ENCODE assay signal across 8 cellular contexts in genomic region chr16:30063893-30064745, GRCh38. TPM values are rescaled to one million over a fixed set of nuclear protein-coding genes. Genes with fewer than 3 reads are reported as not detected.
A peak's percentile ranks its signal among the peaks of the same experiment; 100 is the strongest.
DNase-seq lines count a peak whose midpoint lies in the region; ATAC-seq, FAIRE-seq and TF ChIP-seq lines count a peak whose summit lies in the region.

No MANE protein-coding gene starts in this region.

- BruUV-seq in IMR-90 (replicated peaks; lab: Mats Ljungman, UMichigan) = no TSS peak

- peaks cover 33% of the 10 kb centered on the region for H3K4me1 Mint-ChIP-seq in activated naive CD4-positive, alpha-beta T cell treated with anti-CD3 and anti-CD28 coated beads, Interleukin-2, amount 10 ng/mL, durations not matched to agents 7 days and 5 days
- peaks cover 18% of the 10 kb centered on the region for H3K4me1 Mint-ChIP-seq in glutamatergic neuron (ENCODE audit: low read depth, unreplicated experiment)

- peak overlapping the region; percentile 16; the same call in 2 of the 3 replicates for H2BK15ac ChIP-seq in IMR-90 (ENCODE audit: low read depth, low read length)

- FAIRE-seq in GM12891 (lab: Jason Lieb, UNC) = peak; percentile 72

- H4K91ac ChIP-seq in IMR-90 (ENCODE audit: insufficient read depth, low read depth, low read length) = peak overlapping the region; percentile 99

- H4K20me1 ChIP-seq in IMR-90 (ENCODE audit: insufficient read depth, low read length) = peaks cover 35% of the 10 kb centered on the region

- H3K14ac ChIP-seq in IMR-90 (replicated peaks; ENCODE audit: low read depth, low read length) = peak overlapping the region; percentile 100

- peak overlapping the region; percentile 99 for H2BK5ac ChIP-seq in IMR-90 (ENCODE audit: low read depth, low read length, poor library complexity, severe bottlenecking)

- peak overlapping the region; percentile 100 for H3K4me3 Mint-ChIP-seq in activated naive CD4-positive, alpha-beta T cell treated with anti-CD3 and anti-CD28 coated beads, Interleukin-2, amount 10 ng/mL, durations not matched to agents 7 days and 5 days
- peak overlapping the region; percentile 94 for H3K4me3 Mint-ChIP-seq in glutamatergic neuron (ENCODE audit: unreplicated experiment)

- CTCF ChIA-PET in IMR-90 (lab: Yijun Ruan, JAX) = interaction anchor here (1.0 kb wide), 1 partner anchor 9 kb away, joined by 3 read pairs; no protein-coding TSS in a partner anchor
- CTCF ChIA-PET in activated naive CD4-positive, alpha-beta T cell treated with anti-CD3 and anti-CD28 coated beads, Interleukin-2, amount 10 ng/mL, durations not matched to agents 7 days and 5 days (lab: Charles Lee) = interaction anchor here (0.7 to 6.9 kb wide), 7 partner anchors 9 to 551 kb away, joined by 3 to 41 read pairs (median 5); partner anchors contain the start of genes PPP4C and TBX6

- peak overlapping the region; percentile 98 for H3K27ac Mint-ChIP-seq in activated naive CD4-positive, alpha-beta T cell treated with anti-CD3 and anti-CD28 coated beads, Interleukin-2, amount 10 ng/mL, durations not matched to agents 7 days and 5 days
- H3K27ac Mint-ChIP-seq in glutamatergic neuron (ENCODE audit: unreplicated experiment) = peak overlapping the region; percentile 80

- H4K5ac ChIP-seq in IMR-90 (ENCODE audit: low read depth, low read length) = peak overlapping the region; percentile 98

- H3K79me1 ChIP-seq in IMR-90 (ENCODE audit: low read depth in 1 of 2, low read length in 2 of 2) = peaks cover 20 to 42% of the 10 kb centered on the region in 2 experiments; a peak in 3 of 4 replicates

- H3K23ac ChIP-seq in IMR-90 (ENCODE audit: low read depth, low read length) = peak overlapping the region; percentile 99

- peak overlapping the region; percentile 100 for H2AK9ac ChIP-seq in IMR-90 (replicated peaks; ENCODE audit: low read depth, low read length, poor library complexity)

- peak overlapping the region; percentile 93 for H3K18ac ChIP-seq in IMR-90 (ENCODE audit: low read depth, low read length)

- H3K36me3 Mint-ChIP-seq in activated naive CD4-positive, alpha-beta T cell treated with anti-CD3 and anti-CD28 coated beads, Interleukin-2, amount 10 ng/mL, durations not matched to agents 7 days and 5 days = peaks cover 36% of the 10 kb centered on the region
- H3K36me3 Mint-ChIP-seq in glutamatergic neuron (ENCODE audit: unreplicated experiment) = no peaks in the 10 kb centered on the region

- H3K27me3 ChIP-seq in IMR-90 (ENCODE audit: control insufficient read depth, insufficient read depth, low read length) (no peaks in the 10 kb centered on the region), RWPE2 (ENCODE audit: insufficient read depth, poor library complexity, severe bottlenecking) (no peaks in the 10 kb centered on the region), ovary (no peaks in the 10 kb centered on the region), transverse colon (no peaks in the 10 kb centered on the region)

- TF ChIP-seq EP300 in ovary (IDR thresholded peaks at IDR 0.05) (no peak), transverse colon (IDR thresholded peaks at IDR 0.05; ENCODE audit: low read depth) (no peak)

- in situ Hi-C loops in IMR-90 (cut with MboI; ENCODE audit: low sequenced_read_pairs) = no loop called here
- in situ Hi-C loops in transverse colon (cut with MboI; ENCODE audit: low pct_ligation_motif_present in 1 of 4, low pct_unique_long_range_greater_than_20kb in 1 of 4, low sequenced_read_pairs in 3 of 4) = no loop called here

- peak overlapping the region; percentile 98 for H2BK120ac ChIP-seq in IMR-90 (ENCODE audit: low read depth, low read length)

- peaks cover 21% of the 10 kb centered on the region for H3K9me1 ChIP-seq in IMR-90 (ENCODE audit: insufficient read depth, low read length)

- DNase-seq in GM12891 (ENCODE audit: insufficient read length, low spot score) (peak; percentile 70), IMR-90 (peak; percentile 37), RWPE2 (ENCODE audit: low spot score) (no peak), glutamatergic neuron (no peak), ovary (peak; percentile 79 to 86 (median 83)), transverse colon (peak; percentile 80)
- DNase-seq in activated naive CD4-positive, alpha-beta T cell treated with anti-CD3 and anti-CD28 coated beads, Interleukin-2, amount 10 ng/mL, durations not matched to agents 7 days and 5 days = peak; percentile 78

- H3K4ac ChIP-seq in IMR-90 (ENCODE audit: low read depth, low read length) = peak overlapping the region; percentile 100

- peak overlapping the region; percentile 93 for H3K4me2 ChIP-seq in IMR-90 (ENCODE audit: low read depth, low read length)

- H2BK20ac ChIP-seq in IMR-90 (ENCODE audit: low read depth, low read length) = 0 out of 2 replicates have a peak overlapping the region, but pooled peaks have one; percentile 62

- TF ChIP-seq POLR2A in GM12891 (IDR thresholded peaks at IDR 0.05; ENCODE audit: low read depth, low read length) (peak; percentile 30), IMR-90 (IDR thresholded peaks at IDR 0.05; ENCODE audit: low read depth, low read length) (no peak; the same call in 1 of the 2 replicates), ovary (IDR thresholded peaks at IDR 0.05) (peak; percentile 57), transverse colon (IDR thresholded peaks at IDR 0.05) (peak; percentile 42)

- peak overlapping the region; percentile 57 for H3K4me3 ChIP-seq in IMR-90 (ENCODE audit: insufficient read depth, low read depth, low read length)
- peak overlapping the region; percentile 82 for H3K4me3 ChIP-seq in RWPE2 (ENCODE audit: severe bottlenecking)
- H3K4me3 ChIP-seq in ovary = peak overlapping the region; percentile 97
- H3K4me3 ChIP-seq in transverse colon = peak overlapping the region; percentile 47 to 94 (median 82)

- H3K4me1 ChIP-seq in IMR-90 (ENCODE audit: control insufficient read depth, insufficient read depth, low read length) = peaks cover 31% of the 10 kb centered on the region
- peaks cover 12% of the 10 kb centered on the region for H3K4me1 ChIP-seq in RWPE2 (ENCODE audit: insufficient read depth, poor library complexity, severe bottlenecking)
- H3K4me1 ChIP-seq in ovary (ENCODE audit: insufficient read depth) = peaks cover 13% of the 10 kb centered on the region
- peaks cover 33 to 48% (median 41%) of the 10 kb centered on the region in 4 donors for H3K4me1 ChIP-seq in transverse colon

- peak; percentile 27; the same call in 1 of the 2 replicates for TF ChIP-seq RAD21 in IMR-90 (IDR thresholded peaks at IDR 0.05; ENCODE audit: low read length)

- WGBS in IMR-90 (ENCODE audit: extremely low coverage in 2 of 2, insufficient read length in 1 of 2), 2 experiments = 0% methylated on average over 1 of the region's 28 CpGs; no CpG with 5 or more reads in 1 of the 2 experiments
- WGBS in ovary, 3 donors = 2 to 7% (median 7%) methylated on average over 27 to 28 of the region's 28 CpGs
- 0 to 6% methylated on average over 1 to 26 of the region's 28 CpGs for WGBS in transverse colon (ENCODE audit: low coverage in 1 of 2), 2 donors

- peaks cover 27% of the 10 kb centered on the region for H3K36me3 ChIP-seq in IMR-90 (ENCODE audit: control insufficient read depth, insufficient read depth, low read length)
- H3K36me3 ChIP-seq in RWPE2 (ENCODE audit: low read depth) = peaks cover 40% of the 10 kb centered on the region
- no peaks in the 10 kb centered on the region for H3K36me3 ChIP-seq in ovary
- H3K36me3 ChIP-seq in transverse colon = peaks cover 2 to 19% (median 10%) of the 10 kb centered on the region in 4 donors

- H3K9me3 Mint-ChIP-seq in activated naive CD4-positive, alpha-beta T cell treated with anti-CD3 and anti-CD28 coated beads, Interleukin-2, amount 10 ng/mL, durations not matched to agents 7 days and 5 days = no peaks in the 10 kb centered on the region
- peaks cover 5% of the 10 kb centered on the region for H3K9me3 Mint-ChIP-seq in glutamatergic neuron (ENCODE audit: unreplicated experiment)

- peak overlapping the region; percentile 89 for H2AFZ ChIP-seq in IMR-90 (replicated peaks; ENCODE audit: low read length, poor library complexity)

- intact Hi-C loops in IMR-90 (cut with micrococcal nuclease) = no loop called here
- intact Hi-C loops in ovary (cut with DNase I) = loop anchor here in 2 of 4 donors (2.0 to 10.0 kb wide), 2 partner anchors 29 to 341 kb away; partner anchors contain the start of gene ZNF771 (in 1 of the 2)
- intact Hi-C loops in transverse colon (cut with DNase I; ENCODE audit: low total_unique reads) = no loop called here

- peak overlapping the region; percentile 86 to 99 for H4K8ac ChIP-seq in IMR-90 (ENCODE audit: low read depth in 2 of 2, low read length in 2 of 2)

- H3K27me3 Mint-ChIP-seq in activated naive CD4-positive, alpha-beta T cell treated with anti-CD3 and anti-CD28 coated beads, Interleukin-2, amount 10 ng/mL, durations not matched to agents 7 days and 5 days = peaks cover 4% of the 10 kb centered on the region
- H3K27me3 Mint-ChIP-seq in glutamatergic neuron (ENCODE audit: unreplicated experiment) = peaks cover 9% of the 10 kb centered on the region

- TF ChIP-seq CTCF in IMR-90 (conservative IDR thresholded peaks at IDR 0.05; ENCODE audit: low read depth, low read length) (peak; percentile 22; the same call in 1 of the 2 replicates), RWPE2 (IDR thresholded peaks at IDR 0.05; ENCODE audit: poor library complexity, severe bottlenecking) (peak; percentile 36), glutamatergic neuron (IDR thresholded peaks at IDR 0.05; ENCODE audit: partially characterized antibody, unreplicated experiment) (no peak), ovary (IDR thresholded peaks at IDR 0.05) (peak; percentile 17 to 45 (median 44)), transverse colon (IDR thresholded peaks at IDR 0.05) (peak in 3 of 5 experiments; percentile 15 to 23 (median 18))

- peak overlapping the region; percentile 98 for H2AK5ac ChIP-seq in IMR-90 (ENCODE audit: low read depth, low read length)

- peak overlapping the region; percentile 92 for H3K9ac ChIP-seq in IMR-90 (ENCODE audit: low read depth, low read length)

- peak overlapping the region; percentile 94 for H3K56ac ChIP-seq in IMR-90 (ENCODE audit: extremely low read depth, insufficient read depth, low read length)

- dilution Hi-C loops in IMR-90 (cut with HindIII; ENCODE audit: low sequenced_read_pairs, unreplicated experiment) = no loop called here

- POLR2A ChIA-PET in IMR-90 (lab: Charles Lee; ENCODE audit: unreplicated experiment) = interaction anchor here (0.6 kb wide), 1 partner anchor 12 kb away, joined by 5 read pairs; no protein-coding TSS in a partner anchor

- peak overlapping the region; percentile 97 for H3K27ac ChIP-seq in IMR-90 (ENCODE audit: insufficient read depth, low read length)
- peak overlapping the region; percentile 93 for H3K27ac ChIP-seq in RWPE2 (ENCODE audit: poor library complexity, severe bottlenecking)
- peak overlapping the region; percentile 91 to 99 for H3K27ac ChIP-seq in ovary
- peak overlapping the region; percentile 91 to 99 (median 98) for H3K27ac ChIP-seq in transverse colon

- no peak for ATAC-seq in IMR-90 (ENCODE audit: low read depth)
- no peak for ATAC-seq in RWPE2 (ENCODE audit: low read depth)
- ATAC-seq in HG03045 (IDR thresholded peaks at IDR 0.05; ENCODE audit: unreplicated experiment) = no peak

- no peaks in the 10 kb centered on the region for H3K9me3 ChIP-seq in IMR-90 (ENCODE audit: control insufficient read depth, insufficient read depth, low read length)
- H3K9me3 ChIP-seq in RWPE2 (ENCODE audit: severe bottlenecking) = no peaks in the 10 kb centered on the region
- no peaks in the 10 kb centered on the region for H3K9me3 ChIP-seq in ovary
- no peaks in the 10 kb centered on the region for H3K9me3 ChIP-seq in transverse colon

RNA-seq across cellular contexts. Expression of gene ALDOA, which starts 1.4 kb away (rescaled TPM):
- 1,510 TPM for polyA plus RNA-seq in GM12891 (2012; ENCODE audit: low read depth, missing spikeins)
- total RNA-seq in IMR-90 (2012; rRNA removed) (1,576 and 1,697 TPM in 2 replicates), glutamatergic neuron (ENCODE audit: unreplicated experiment) (437 TPM), ovary (1,000 to 10,000 TPM in 1 of 7 donors, 100 to 1,000 TPM in 6; 395 to 1,259 (median 847) TPM), transverse colon (1,000 to 10,000 TPM in 2 of 4 donors, 100 to 1,000 TPM in 2; 778 to 1,392 (median 1,174) TPM)
- polyA plus RNA-seq in IMR-90 (2012; rRNA removed) (1,990 and 2,139 TPM in 2 replicates), ovary (100 to 1,000 TPM; 252 to 522 TPM)
- 1,937 and 3,090 TPM in 2 replicates for polyA plus RNA-seq in IMR-90 (2012; cell fraction: cytosol; rRNA removed)
- polyA plus RNA-seq in IMR-90 (2012; cell fraction: nucleus; rRNA removed; ENCODE audit: low replicate concordance) = 1,158 and 2,042 TPM in 2 replicates

RNA-seq across cellular contexts. Expression of gene PPP4C, which starts 11.7 kb away (rescaled TPM):
- polyA plus RNA-seq in GM12891 (2012; ENCODE audit: low read depth, missing spikeins) = 99.6 TPM
- total RNA-seq in IMR-90 (2012; rRNA removed) (209 and 222 TPM in 2 replicates), glutamatergic neuron (ENCODE audit: unreplicated experiment) (124 TPM), ovary (10 to 100 TPM; 21.9 to 55.8 (median 49.1) TPM), transverse colon (10 to 100 TPM; 17.7 to 92.3 (median 74.3) TPM)
- polyA plus RNA-seq in IMR-90 (2012; rRNA removed) (200 and 202 TPM in 2 replicates), ovary (10 to 100 TPM; 13.7 to 58.8 TPM)
- 191 and 310 TPM in 2 replicates for polyA plus RNA-seq in IMR-90 (2012; cell fraction: cytosol; rRNA removed)
- polyA plus RNA-seq in IMR-90 (2012; cell fraction: nucleus; rRNA removed; ENCODE audit: low replicate concordance) = 247 and 358 TPM in 2 replicates

RNA-seq across cellular contexts. Expression of gene TBX6, which starts 27.6 kb away (rescaled TPM):
- 0.63 TPM for polyA plus RNA-seq in GM12891 (2012; ENCODE audit: low read depth, missing spikeins)
- total RNA-seq in IMR-90 (2012; rRNA removed) (not detected in 2 replicates), glutamatergic neuron (ENCODE audit: unreplicated experiment) (0.86 TPM), ovary (1 to 10 TPM in 3 of 7 donors, under 1 TPM in 4; 0.23 to 1.5 (median 0.75) TPM), transverse colon (1 to 10 TPM in 1 of 4 donors, under 1 TPM in 1, not detected in 2; 0.82 to 2.2 TPM)
- polyA plus RNA-seq in IMR-90 (2012; rRNA removed) (0.06 and 0.10 TPM in 2 replicates), ovary (1 to 10 TPM in 1 of 2 donors, under 1 TPM in 1; 0.08 to 1.1 TPM)
- polyA plus RNA-seq in IMR-90 (2012; cell fraction: cytosol; rRNA removed) = 0.02 TPM in 1 of 2 replicates, not detected in the other
- 0.06 and 0.16 TPM in 2 replicates for polyA plus RNA-seq in IMR-90 (2012; cell fraction: nucleus; rRNA removed; ENCODE audit: low replicate concordance)

RNA-seq across cellular contexts. Expression of gene YPEL3, which starts 31.9 kb away (rescaled TPM):
- 24.6 TPM for polyA plus RNA-seq in GM12891 (2012; ENCODE audit: low read depth, missing spikeins)
- total RNA-seq in IMR-90 (2012; rRNA removed) = 1.1 and 3.1 TPM in 2 replicates
- polyA plus RNA-seq in IMR-90 (2012; rRNA removed) = 25.6 and 33.3 TPM in 2 replicates
- polyA plus RNA-seq in IMR-90 (2012; cell fraction: cytosol; rRNA removed) = 34.8 and 76.0 TPM in 2 replicates
- polyA plus RNA-seq in IMR-90 (2012; cell fraction: nucleus; rRNA removed; ENCODE audit: low replicate concordance) = 93.1 and 115 TPM in 2 replicates
- total RNA-seq in glutamatergic neuron (ENCODE audit: unreplicated experiment) = 57.9 TPM
- 10 to 100 TPM; 12.7 to 94.9 (median 63.1) TPM for total RNA-seq in ovary
- 100 to 1,000 TPM in 1 of 2 donors, 10 to 100 TPM in 1; 30.2 to 134 TPM for polyA plus RNA-seq in ovary
- total RNA-seq in transverse colon = 100 to 1,000 TPM in 3 of 4 donors, 10 to 100 TPM in 1; 90.8 to 154 (median 125) TPM

RNA-seq across cellular contexts. Expression of gene TLCD3B, which starts 33.0 kb away (rescaled TPM):
- 0.50 TPM for polyA plus RNA-seq in GM12891 (2012; ENCODE audit: low read depth, missing spikeins)
- not detected in 2 replicates for total RNA-seq in IMR-90 (2012; rRNA removed)
- 0.14 and 0.19 TPM in 2 replicates for polyA plus RNA-seq in IMR-90 (2012; rRNA removed)
- 0.15 and 0.20 TPM in 2 replicates for polyA plus RNA-seq in IMR-90 (2012; cell fraction: cytosol; rRNA removed)
- 0.37 and 1.2 TPM in 2 replicates for polyA plus RNA-seq in IMR-90 (2012; cell fraction: nucleus; rRNA removed; ENCODE audit: low replicate concordance)
- total RNA-seq in glutamatergic neuron (ENCODE audit: unreplicated experiment) = 253 TPM
- total RNA-seq in ovary = under 1 TPM in 1 of 7 donors, not detected in 6; 0.15 TPM
- polyA plus RNA-seq in ovary = not detected
- not detected for total RNA-seq in transverse colon

Comparison
In these comparisons a context has a peak if more than half of its experiments do, and no peak if none do; other contexts are left out.
1. DNase-seq: peak in GM12891 (single experiment), IMR-90 (single experiment), activated naive CD4-positive, alpha-beta T cell treated with anti-CD3 and anti-CD28 coated beads, Interleukin-2, amount 10 ng/mL, durations not matched to agents 7 days and 5 days (single experiment), ovary (5 of 5) and transverse colon (single experiment); none in RWPE2 (single experiment) and glutamatergic neuron (single experiment).
2. Peak in every context shown above with its lines, with median percentiles within 50 percentile points of each other: H3K27ac ChIP-seq and H3K4me3 ChIP-seq.